In genomic region chr6:14635933-14636599, GRCh38 we compare ENCODE assay signal across 9 cellular contexts.
DNase-seq lines count a peak whose midpoint lies in the region; ATAC-seq, FAIRE-seq and TF ChIP-seq lines count a peak whose summit lies in the region.
"Had no signal": no experiment of that assay in that cellular context is flagged by ENCODE, and none has a peak within 500 bp of the region (broad histone marks: within the 10 kb centered on the region; RNA-seq: fewer than 3 reads in every experiment).

No MANE protein-coding gene starts in this region.

- H3K9me1 ChIP-seq in K562 (ENCODE audit: control insufficient read depth, insufficient read depth, low read length): no peaks in the 10 kb centered on the region

- no peaks in the 10 kb centered on the region for H3K27me3 ChIP-seq in CD4-positive, alpha-beta T cell (ENCODE audit: control insufficient read depth, insufficient read depth, low read length)
- H3K27me3 ChIP-seq in K562 (ENCODE audit: control insufficient read depth in 2 of 2, insufficient read depth in 2 of 2, low read length in 2 of 2) (0 out of 5 replicates have a peak, but pooled peaks cover 0 to 5% of the 10 kb centered on the region in 2 experiments), gastrocnemius medialis (no peaks in the 10 kb centered on the region), hepatocyte (no peaks in the 10 kb centered on the region)

- no peak for TF ChIP-seq EP300 in K562 (IDR thresholded peaks at IDR 0.05; ENCODE audit: low read length)

- no peak overlapping the region for H3K27ac ChIP-seq in CD4-positive, alpha-beta T cell (ENCODE audit: low read depth, low read length)
- no peak overlapping the region for H3K27ac ChIP-seq in K562 (ENCODE audit: extremely low read depth, low read depth, low read length)
- no peak overlapping the region for H3K27ac ChIP-seq in gastrocnemius medialis
- H3K27ac ChIP-seq in hepatocyte: no peak overlapping the region

- H4K20me1 ChIP-seq in K562 (replicated peaks; ENCODE audit: control insufficient read depth, insufficient read depth, low read length): no peaks in the 10 kb centered on the region
- H4K20me1 ChIP-seq in hepatocyte (ENCODE audit: insufficient read depth, poor library complexity, severe bottlenecking): no peaks in the 10 kb centered on the region

- CTCF ChIA-PET in CD4-positive, alpha-beta T cell (lab: Charles Lee): interaction anchor here (1.4 kb wide), 1 partner anchor 25 kb away, joined by 3 read pairs; no protein-coding TSS in a partner anchor
- CTCF ChIA-PET in K562 (lab: Yijun Ruan, JAX; ENCODE audit: low intra/inter-chr PET ratio): no interaction called here

- no peak for TF ChIP-seq RAD21 in K562 (CRISPR knock-in tag; conservative IDR thresholded peaks at IDR 0.05 in 1 of 2, IDR thresholded peaks at IDR 0.05 in 1 of 2)

- H3K27ac Mint-ChIP-seq in CD4-positive, alpha-beta T cell: peak overlapping the region; percentile 90

- no TSS peak for BruUV-seq in K562 (replicated peaks; lab: Mats Ljungman, UMichigan)

- no peak for TF ChIP-seq CTCF in CD4-positive, alpha-beta T cell (IDR thresholded peaks at IDR 0.05)
- no peak for TF ChIP-seq CTCF in K562 (IDR thresholded peaks at IDR 0.05 in 2 of 3, conservative IDR thresholded peaks at IDR 0.05 in 1 of 3; ENCODE audit: insufficient read depth in 2 of 3, low read depth in 1 of 3, low read length in 3 of 3)
- no peak for TF ChIP-seq CTCF in gastrocnemius medialis (IDR thresholded peaks at IDR 0.05 in 4 of 5, conservative IDR thresholded peaks at IDR 0.05 in 1 of 5)
- no peak for TF ChIP-seq CTCF in hepatocyte (IDR thresholded peaks at IDR 0.05; ENCODE audit: poor library complexity)

- peak; percentile 46 for FAIRE-seq in K562 (lab: Jason Lieb, UNC)

- no peaks in the 10 kb centered on the region for H3K27me3 Mint-ChIP-seq in CD4-positive, alpha-beta T cell

- H2AFZ ChIP-seq in K562 (ENCODE audit: low read depth, low read length): peak overlapping the region; percentile 74
- no peak overlapping the region for H2AFZ ChIP-seq in hepatocyte

- peak; percentile 75 for ATAC-seq in CD4-positive, alpha-beta T cell (ENCODE audit: poor library complexity)
- ATAC-seq in GM19324 (IDR thresholded peaks at IDR 0.05; ENCODE audit: low FRiP score, unreplicated experiment) (peak; percentile 60), HG03442 (IDR thresholded peaks at IDR 0.05; ENCODE audit: unreplicated experiment) (peak; percentile 46), K562 (peak; percentile 16; the same call in 1 of the 3 replicates), gastrocnemius medialis (no peak), GM18520 (IDR thresholded peaks at IDR 0.05; ENCODE audit: unreplicated experiment) (no peak)

- H3K9me3 Mint-ChIP-seq in CD4-positive, alpha-beta T cell: no peaks in the 10 kb centered on the region

- no peak overlapping the region for H3K9ac ChIP-seq in K562 (ENCODE audit: insufficient read depth in 1 of 2, low read depth in 2 of 2, low read length in 2 of 2)

- H3K4me2 ChIP-seq in K562 (ENCODE audit: insufficient read depth, low read length) (no peak overlapping the region), hepatocyte (no peak overlapping the region)

- no peak for TF ChIP-seq POLR2A in K562 (conservative IDR thresholded peaks at IDR 0.05)
- no peak for TF ChIP-seq POLR2A in gastrocnemius medialis (IDR thresholded peaks at IDR 0.05)

- H3K9me2 ChIP-seq in hepatocyte (replicated peaks; ENCODE audit: insufficient read depth): no peaks in the 10 kb centered on the region

- peak overlapping the region; percentile 84 for H3K4me3 Mint-ChIP-seq in CD4-positive, alpha-beta T cell

- peak in 1 of 10 experiments; percentile 7 for DNase-seq in CD4-positive, alpha-beta T cell
- peak in 1 of 4 experiments; percentile 22 for DNase-seq in K562 (ENCODE audit: extremely low read depth in 1 of 4, low spot score in 3 of 4)
- DNase-seq in gastrocnemius medialis: no peak
- no peak for DNase-seq in NCI-H526 treated with DMSO at 0.1 percent for 48 hours (lab: John Stamatoyannopoulos, UW)
- no peak for DNase-seq in hepatocyte (ENCODE audit: low spot score)
- DNase-seq: NCI-H1092 had no signal

- H3K4me3 ChIP-seq in K562 (no peak overlapping the region), gastrocnemius medialis (no peak overlapping the region), hepatocyte (no peak overlapping the region)

- peaks cover 8 to 25% of the 10 kb centered on the region in 2 experiments for H3K4me1 ChIP-seq in K562 (replicated peaks in 1 of 2; ENCODE audit: control insufficient read depth in 2 of 2, insufficient read depth in 2 of 2, low read length in 2 of 2)
- peaks cover 31 to 32% of the 10 kb centered on the region in 2 donors for H3K4me1 ChIP-seq in gastrocnemius medialis
- peaks cover 13% of the 10 kb centered on the region for H3K4me1 ChIP-seq in hepatocyte (ENCODE audit: insufficient read depth)

- in situ Hi-C loops in K562 (cut with MboI) (no loop called here), gastrocnemius medialis (cut with MboI; ENCODE audit: low sequenced_read_pairs in 4 of 4) (no loop called here)

- POLR2A ChIA-PET in CD4-positive, alpha-beta T cell (lab: Charles Lee): interaction anchor here (0.7 to 3.5 kb wide), 7 partner anchors 14 to 613 kb away, joined by 3 to 26 read pairs (median 5); no protein-coding TSS in a partner anchor
- POLR2A ChIA-PET in K562 (lab: Yijun Ruan, JAX): interaction anchor here (0.6 to 0.9 kb wide), 5 partner anchors 8 to 888 kb away, joined by 3 to 4 read pairs (median 3); no protein-coding TSS in a partner anchor

- WGBS in K562 (ENCODE audit: insufficient coverage, low coverage, missing lambda C conversion rate): 6% methylated on average over 5 of the region's 6 CpGs
- 79% methylated on average over 6 of the region's 6 CpGs for WGBS in hepatocyte (ENCODE audit: low lambda C conversion rate, missing lambda C conversion rate)

- H3K79me2 ChIP-seq in K562 (ENCODE audit: control insufficient read depth, insufficient read depth, low read length) (no peaks in the 10 kb centered on the region), hepatocyte (no peaks in the 10 kb centered on the region)

- intact Hi-C loops in CD4-positive, alpha-beta T cell (cut with DNase I, micrococcal nuclease): loop anchor here in 1 of 2 experiments (2.0 to 10.0 kb wide), 3 partner anchors 25 to 361 kb away; no protein-coding TSS in a partner anchor
- intact Hi-C loops in K562 (cut with micrococcal nuclease) (no loop called here), gastrocnemius medialis (cut with DNase I; ENCODE audit: low total_unique reads) (loop anchor here (10.0 kb wide), 1 partner anchor 429 kb away; no protein-coding TSS in a partner anchor)

- no peaks in the 10 kb centered on the region for H3K36me3 Mint-ChIP-seq in CD4-positive, alpha-beta T cell (ENCODE audit: low read depth)

- peaks cover 73% of the 10 kb centered on the region for H3K4me1 Mint-ChIP-seq in CD4-positive, alpha-beta T cell (ENCODE audit: low read depth)

- no peaks in the 10 kb centered on the region for H3K9me3 ChIP-seq in CD4-positive, alpha-beta T cell (ENCODE audit: control insufficient read depth, low read length)
- no peaks in the 10 kb centered on the region for H3K9me3 ChIP-seq in K562 (replicated peaks; ENCODE audit: control insufficient read depth, insufficient read depth, low read depth, low read length)
- no peaks in the 10 kb centered on the region for H3K9me3 ChIP-seq in gastrocnemius medialis
- no peaks in the 10 kb centered on the region for H3K9me3 ChIP-seq in hepatocyte (ENCODE audit: low read depth)

- no peaks in the 10 kb centered on the region for H3K36me3 ChIP-seq in K562 (ENCODE audit: control insufficient read depth, insufficient read depth, low read length)
- no peaks in the 10 kb centered on the region for H3K36me3 ChIP-seq in gastrocnemius medialis
- H3K36me3 ChIP-seq in hepatocyte (replicated peaks; ENCODE audit: insufficient read depth, low read depth): no peaks in the 10 kb centered on the region

TF ChIP-seq in K562, 482 proteins besides CTCF, POLR2A, EP300 and RAD21 (continues in another document):
- TF ChIP-seq SOX6 (IDR thresholded peaks at IDR 0.05): 0 out of 2 replicates have a peak, but pooled peaks have one; percentile 9
- TF ChIP-seq PBX2 (CRISPR knock-in tag; IDR thresholded peaks at IDR 0.05; ENCODE audit: low read depth): no peak
- TF ChIP-seq PBX2 (tag; conservative IDR thresholded peaks at IDR 0.05; ENCODE audit: low read depth): peak; percentile 45
- no peak for TF ChIP-seq SREBF2 (CRISPR knock-in tag; IDR thresholded peaks at IDR 0.05)
- no peak for TF ChIP-seq IRF2 (CRISPR knock-in tag; IDR thresholded peaks at IDR 0.05)
- TF ChIP-seq CBFB (CRISPR knock-in tag; IDR thresholded peaks at IDR 0.05): no peak
- TF ChIP-seq FOSL1 (tag; conservative IDR thresholded peaks at IDR 0.05): peak; percentile 52
- TF ChIP-seq HOXB6 (CRISPR knock-in tag; IDR thresholded peaks at IDR 0.05; ENCODE audit: borderline replicate concordance): no peak
- TF ChIP-seq CXXC5 (CRISPR knock-in tag; IDR thresholded peaks at IDR 0.05): peak; percentile 22; the same call in 1 of the 2 replicates

Comparison
In these comparisons a context has a peak if more than half of its experiments do, and no peak if none do; other contexts are left out.
1. ATAC-seq: peak in CD4-positive, alpha-beta T cell (single experiment), GM19324 (single experiment), HG03442 (single experiment) and K562 (single experiment); none in gastrocnemius medialis (0 of 2) and GM18520 (single experiment).